ENCODE assay signal across 1 cellular context in the genomic region with DNA sequence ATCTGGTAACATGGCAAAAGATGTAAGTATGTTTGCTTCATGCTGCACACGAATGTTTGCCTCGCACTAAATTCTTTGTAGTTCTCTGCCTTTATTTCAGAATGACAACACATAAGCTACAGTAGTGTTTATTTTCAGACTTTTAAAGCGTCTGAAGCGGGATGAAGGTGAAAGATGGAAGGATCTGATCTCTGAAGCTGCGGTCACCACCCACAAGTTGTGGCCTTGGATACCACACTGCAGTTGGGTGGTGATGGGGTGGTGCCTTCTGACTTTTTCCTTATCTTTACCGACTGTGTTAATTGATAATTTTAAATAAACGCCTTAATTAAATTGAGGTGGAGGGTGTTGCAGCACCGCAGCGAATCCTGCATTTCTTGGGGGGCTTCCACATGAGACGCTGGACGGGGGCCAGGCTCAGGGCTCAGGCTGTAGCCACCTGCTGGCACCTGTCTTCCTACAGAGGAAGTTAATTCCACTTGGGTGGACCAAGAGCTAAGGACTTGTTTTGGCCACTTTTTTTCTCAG.
TF ChIP-seq lines count a peak whose summit lies in the region.

No MANE protein-coding gene starts in this region.

TF ChIP-seq in HepG2, 621 proteins besides CTCF, POLR2A, EP300 and RAD21 (continued from another document):
- TF ChIP-seq HDAC2 (CRISPR knock-in tag; IDR thresholded peaks at IDR 0.05) (no peak), ZNF770 (CRISPR knock-in tag; IDR thresholded peaks at IDR 0.05) (no peak)
- TF ChIP-seq, protein P1, sequence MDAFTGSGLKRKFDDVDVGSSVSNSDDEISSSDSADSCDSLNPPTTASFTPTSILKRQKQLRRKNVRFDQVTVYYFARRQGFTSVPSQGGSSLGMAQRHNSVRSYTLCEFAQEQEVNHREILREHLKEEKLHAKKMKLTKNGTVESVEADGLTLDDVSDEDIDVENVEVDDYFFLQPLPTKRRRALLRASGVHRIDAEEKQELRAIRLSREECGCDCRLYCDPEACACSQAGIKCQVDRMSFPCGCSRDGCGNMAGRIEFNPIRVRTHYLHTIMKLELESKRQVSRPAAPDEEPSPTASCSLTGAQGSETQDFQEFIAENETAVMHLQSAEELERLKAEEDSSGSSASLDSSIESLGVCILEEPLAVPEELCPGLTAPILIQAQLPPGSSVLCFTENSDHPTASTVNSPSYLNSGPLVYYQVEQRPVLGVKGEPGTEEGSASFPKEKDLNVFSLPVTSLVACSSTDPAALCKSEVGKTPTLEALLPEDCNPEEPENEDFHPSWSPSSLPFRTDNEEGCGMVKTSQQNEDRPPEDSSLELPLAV (CRISPR knock-in tag; conservative IDR thresholded peaks at IDR 0.05; ENCODE audit: low read depth) = no peak
